ENCODE assay signal across 17 cellular contexts in the genomic region with DNA sequence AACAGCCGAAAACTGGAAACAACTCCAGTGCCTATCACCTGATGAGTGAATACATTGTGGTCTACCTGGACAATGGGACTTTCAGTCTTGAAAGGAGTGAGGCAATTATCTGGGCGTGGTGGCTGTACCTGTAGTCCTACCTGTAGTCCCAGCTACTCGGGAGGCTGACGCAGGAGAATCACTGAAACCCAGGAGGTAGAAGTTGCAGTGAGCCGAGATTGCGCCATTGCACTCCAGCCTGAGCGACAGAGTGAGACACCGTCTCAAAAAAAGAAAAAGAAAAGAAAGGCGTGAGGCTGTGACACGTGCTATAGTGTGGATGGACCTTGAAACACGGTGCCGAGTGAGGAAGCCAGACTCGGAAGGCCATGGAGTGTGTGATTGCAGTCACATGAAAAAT. TPM values are rescaled to one million over a fixed set of nuclear protein-coding genes. Genes with fewer than 3 reads are reported as not detected.
"Had no signal": no experiment of that assay in that cellular context is flagged by ENCODE, and none has a peak within 500 bp of the region (broad histone marks: within the 10 kb centered on the region; RNA-seq: fewer than 3 reads in every experiment).

No MANE protein-coding gene starts in this region.

- H3K27ac ChIP-seq: upper lobe of right lung, VCaP had no signal

- H3K27me3 ChIP-seq: upper lobe of right lung had no signal

- H3K4me3 ChIP-seq: upper lobe of right lung had no signal

- ATAC-seq: natural killer cell; right cardiac atrium; stimulated activated naive B cell treated with anti-CD40 and anti-IgM and Interleukin-4, amounts not matched to agents 10 μg/mL and 1 μg/mL and 100 μg/mL, for 72 hours; upper lobe of right lung had no signal

- H3K36me3 ChIP-seq: upper lobe of right lung had no signal

- DNase-seq: activated CD4-positive, alpha-beta memory T cell treated with anti-CD3 and anti-CD28 coated beads, Interleukin-2, amount 10 ng/mL, durations not matched to agents 7 days and 5 days; activated gamma-delta T cell treated with Interleukin-2 at 50 U/mL for 16 hours; activated naive CD8-positive, alpha-beta T cell treated with anti-CD3 and anti-CD28 coated beads for 36 hours; activated T-cell treated with anti-CD3 and anti-CD28 coated beads, Interleukin-2, amount 50 U/mL, for 48 hours; anterior cingulate cortex; natural killer cell; nucleus accumbens; right cardiac atrium; stimulated activated CD4-positive, alpha-beta T cell treated with anti-CD3 and anti-CD28 coated beads, Interleukin-2, amount 100 ng/mL, for 24 hours; stimulated activated naive B cell treated with anti-CD40 and anti-IgM and Interleukin-4, amounts not matched to agents 10 μg/mL and 1 μg/mL and 100 μg/mL, for 72 hours; substantia nigra; SW 1271; T1000; upper lobe of right lung had no signal

- H3K9me3 ChIP-seq: upper lobe of right lung had no signal

RNA-seq across cellular contexts. Expression of a gene that starts 4.1 kb away (rescaled TPM):
- total RNA-seq: kidney epithelial cell had no signal

RNA-seq across cellular contexts. Expression of a gene that starts 18.9 kb away (rescaled TPM):
- total RNA-seq: activated CD4-positive, alpha-beta memory T cell treated with anti-CD3 and anti-CD28 coated beads, Interleukin-2, amount 10 ng/mL, durations not matched to agents 7 days and 5 days; activated naive CD8-positive, alpha-beta T cell treated with anti-CD3 and anti-CD28 coated beads for 36 hours; natural killer cell; posterior vena cava; right cardiac atrium had no signal
